ENCODE assay signal across 1 cellular context in the genomic region with DNA sequence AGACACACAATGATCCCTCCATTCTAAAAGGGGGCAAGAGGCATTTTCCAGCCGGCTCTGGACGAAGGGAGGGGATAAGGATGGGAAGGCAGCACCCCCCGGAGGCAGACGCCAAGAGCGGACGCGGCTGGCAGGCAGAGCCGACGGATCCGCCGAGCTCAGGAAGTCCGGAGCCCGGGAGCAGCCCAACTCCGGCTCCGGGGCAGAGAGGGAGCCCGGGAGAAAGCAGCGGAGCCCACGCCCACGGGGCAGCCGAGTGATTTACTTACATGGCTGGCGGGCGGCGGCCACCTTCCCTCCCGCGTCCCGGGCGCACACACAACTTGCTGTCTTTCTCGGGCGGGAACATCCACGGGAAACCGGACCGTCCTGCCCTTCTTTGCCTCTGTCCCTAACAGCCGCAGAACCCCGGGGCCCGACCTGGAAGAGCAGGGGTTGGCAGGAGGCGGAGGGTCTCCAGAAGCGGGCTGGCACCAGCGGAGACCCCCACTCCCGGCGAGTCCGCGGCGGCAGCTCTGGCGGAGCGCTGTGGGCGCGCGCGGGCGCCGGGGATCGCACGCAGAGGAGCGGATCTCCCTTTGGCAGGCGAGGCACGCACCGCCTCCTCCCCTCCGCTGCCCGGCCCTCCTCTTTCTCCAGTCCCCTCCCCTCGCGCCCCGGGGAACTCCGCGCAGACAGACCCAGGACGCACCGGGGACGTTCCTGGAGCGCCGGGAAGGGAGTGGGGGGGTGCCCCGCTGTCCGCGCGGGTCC.
TF ChIP-seq lines count a peak whose summit lies in the region.

LHFPL6 (minus strand) TSS at position 580 of the 753 bp plus-strand sequence.

TF ChIP-seq in IMR-90, 13 proteins besides CTCF, POLR2A, EP300 and RAD21 (continued from another document):
- TF ChIP-seq BHLHE40 (IDR thresholded peaks at IDR 0.05; ENCODE audit: low read depth, low read length): no peak
